16 cellular contexts compared by ENCODE assay signal in the genomic region with DNA sequence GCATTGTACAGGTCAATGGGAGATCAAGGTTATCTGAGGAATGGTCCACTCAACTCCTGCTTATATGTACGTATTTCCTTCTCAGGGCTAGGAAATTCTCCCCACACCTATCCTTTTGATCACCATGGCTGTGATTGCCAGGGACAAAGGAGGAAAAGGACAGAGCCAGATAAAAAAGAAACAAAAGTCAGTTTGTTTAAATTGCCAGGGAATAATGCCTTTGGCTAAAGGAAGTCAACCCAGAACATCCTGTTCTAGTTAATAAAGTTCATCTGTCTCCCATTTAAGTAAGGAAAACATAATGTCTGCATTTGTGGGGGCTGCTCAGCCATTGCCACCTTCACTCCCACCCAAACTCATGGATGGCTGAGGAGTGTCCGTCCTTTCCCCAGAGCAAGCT.
DNase-seq lines count a peak whose midpoint lies in the region; ATAC-seq and TF ChIP-seq lines count a peak whose summit lies in the region.
"Had no signal": no experiment of that assay in that cellular context is flagged by ENCODE, and none has a peak within 500 bp of the region (broad histone marks: within the 10 kb centered on the region; RNA-seq: fewer than 3 reads in every experiment).

No MANE protein-coding gene starts in this region.

- DNase-seq in Right ventricle myocardium inferior (ENCODE audit: missing footprints) (no peak), cardiac septum (ENCODE audit: low spot score) (no peak), heart left ventricle (no peak), vagina (ENCODE audit: extremely low spot score in 2 of 2) (peak in 1 of 2 donors; percentile 77), NCI-H2081 treated with DMSO at 0.1 percent for 48 hours (lab: John Stamatoyannopoulos, UW) (no peak)
- DNase-seq: activated CD8-positive, alpha-beta memory T cell treated with anti-CD3 and anti-CD28 coated beads for 24 hours; activated naive CD4-positive, alpha-beta T cell treated with Interleukin-2 at 50 U/mL for 16 hours; COR-L47; NCI-H2029; NCI-H748 treated with DMSO at 0.1 percent for 48 hours; right lobe of liver; stimulated activated naive CD8-positive, alpha-beta T cell treated with anti-CD3 and anti-CD28 coated beads, Interleukin-15, Interleukin-2, amounts not matched to agents 100 U/mL and 50 U/mL, for 24 hours had no signal

- no peaks in the 10 kb centered on the region for H3K79me2 ChIP-seq in parathyroid adenoma

- no peaks in the 10 kb centered on the region for H3K36me3 ChIP-seq in heart left ventricle
- H3K36me3 ChIP-seq in parathyroid adenoma (ENCODE audit: control insufficient read depth, insufficient read depth, low read length) = no peaks in the 10 kb centered on the region
- no peaks in the 10 kb centered on the region for H3K36me3 ChIP-seq in vagina
- H3K36me3 ChIP-seq: right lobe of liver, SJSA1 had no signal

- TF ChIP-seq POLR2A in heart left ventricle (IDR thresholded peaks at IDR 0.05) (no peak), vagina (IDR thresholded peaks at IDR 0.05) (no peak)

- peaks cover 0 to 4% (median 0%) of the 10 kb centered on the region in 12 donors for H3K9me3 ChIP-seq in heart left ventricle
- H3K9me3 ChIP-seq in parathyroid adenoma (ENCODE audit: control insufficient read depth, low read length) = no peaks in the 10 kb centered on the region
- no peaks in the 10 kb centered on the region for H3K9me3 ChIP-seq in vagina
- H3K9me3 ChIP-seq: right lobe of liver, SJSA1 had no signal

- H3K27me3 ChIP-seq in heart left ventricle = no peaks in the 10 kb centered on the region
- no peaks in the 10 kb centered on the region for H3K27me3 ChIP-seq in parathyroid adenoma (ENCODE audit: control insufficient read depth, insufficient read depth, low read length)
- no peaks in the 10 kb centered on the region for H3K27me3 ChIP-seq in vagina
- H3K27me3 ChIP-seq: right lobe of liver, SJSA1 had no signal

- H2AFZ ChIP-seq in parathyroid adenoma = no peak overlapping the region

- WGBS in heart left ventricle, 4 donors = 36 to 57% (median 51%) methylated on average over 2 of the region's 2 CpGs

- intact Hi-C loops in Right ventricle myocardium inferior (cut with DNase I) (loop anchor here (5.0 kb wide), 1 partner anchor 60 kb away; no protein-coding TSS in a partner anchor), cardiac septum (cut with DNase I) (no loop called here), heart left ventricle (cut with DNase I) (loop anchor here in 1 of 10 donors (2.0 kb wide), 1 partner anchor 31 kb away; no protein-coding TSS in a partner anchor), vagina (cut with DNase I) (no loop called here)

- no peak overlapping the region for H3K9ac ChIP-seq in parathyroid adenoma

- ATAC-seq in Right ventricle myocardium inferior = peak; percentile 47
- ATAC-seq in heart left ventricle = peak; percentile 60 to 83 (median 67)
- no peak for ATAC-seq in GM18519 (IDR thresholded peaks at IDR 0.05; ENCODE audit: low FRiP score, unreplicated experiment)
- no peak for ATAC-seq in HG03378 (IDR thresholded peaks at IDR 0.05; ENCODE audit: unreplicated experiment)
- ATAC-seq: stimulated activated naive CD8-positive, alpha-beta T cell treated with anti-CD3 and anti-CD28 coated beads, Interleukin-15, Interleukin-2, amounts not matched to agents 100 U/mL and 50 U/mL, for 24 hours had no signal

- H3K4me3 ChIP-seq in heart left ventricle = no peak overlapping the region
- no peak overlapping the region for H3K4me3 ChIP-seq in parathyroid adenoma (ENCODE audit: low read depth, low read length)
- no peak overlapping the region for H3K4me3 ChIP-seq in vagina
- H3K4me3 ChIP-seq: right lobe of liver, SJSA1 had no signal

- H3K4me1 ChIP-seq in heart left ventricle (peaks cover 5 to 50% (median 31%) of the 10 kb centered on the region in 12 donors), parathyroid adenoma (peaks cover 14% of the 10 kb centered on the region), vagina (peaks cover 51% of the 10 kb centered on the region)

- TF ChIP-seq CTCF in heart left ventricle (IDR thresholded peaks at IDR 0.05) (no peak), parathyroid adenoma (IDR thresholded peaks at IDR 0.05) (no peak), vagina (IDR thresholded peaks at IDR 0.05) (no peak)

- H3K4me2 ChIP-seq in parathyroid adenoma (ENCODE audit: low read length) = no peak overlapping the region

- H3K27ac ChIP-seq in heart left ventricle = peak overlapping the region; percentile 56 to 89 (median 70)
- peak overlapping the region; percentile 72 for H3K27ac ChIP-seq in parathyroid adenoma
- H3K27ac ChIP-seq in vagina = peak overlapping the region; percentile 66
- H3K27ac ChIP-seq: SJSA1 had no signal

Comparison
In these comparisons a context has a peak if more than half of its experiments do, and no peak if none do; other contexts are left out.
1. ATAC-seq: peak in Right ventricle myocardium inferior (single experiment) and heart left ventricle (4 of 4); none in GM18519 (single experiment) and HG03378 (single experiment).
2. Peak in every context shown above with its lines, with median percentiles within 50 percentile points of each other: H3K27ac ChIP-seq.